Comparison of ENCODE assay signal across 15 cellular contexts in the genomic region with DNA sequence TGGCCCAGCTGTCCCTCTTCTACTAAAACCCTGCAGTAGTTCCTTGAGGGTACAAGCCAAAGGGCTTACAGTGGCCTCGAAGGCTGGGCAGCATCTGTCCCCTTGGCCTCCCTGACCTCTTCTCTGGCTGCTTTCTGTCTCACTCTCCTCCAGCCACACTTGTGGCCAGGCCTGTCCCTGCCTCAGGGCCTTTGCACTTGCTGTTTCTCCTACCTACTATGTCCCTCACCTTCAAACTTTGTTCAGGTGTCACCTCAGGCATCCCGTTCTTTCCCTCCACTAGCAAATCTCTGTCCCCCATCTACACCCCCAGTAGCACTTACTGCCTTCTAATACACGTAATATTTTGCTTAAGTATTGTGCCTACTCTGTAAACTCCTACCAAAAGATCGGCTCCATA. TPM values are rescaled to one million over a fixed set of nuclear protein-coding genes. Genes with fewer than 3 reads are reported as not detected.
DNase-seq lines count a peak whose midpoint lies in the region; ATAC-seq and TF ChIP-seq lines count a peak whose summit lies in the region.
"Had no signal": no experiment of that assay in that cellular context is flagged by ENCODE, and none has a peak within 500 bp of the region (broad histone marks: within the 10 kb centered on the region; RNA-seq: fewer than 3 reads in every experiment).

No MANE protein-coding gene starts in this region.

- peaks cover 35% of the 10 kb centered on the region for H3K36me3 Mint-ChIP-seq in T-helper 1 cell treated with Interleukin-12 subunit alpha and Interleukin-12 subunit beta and Interleukin-4 antibody, amounts not matched to agents 30 μg/mL and 1 μg/mL, for 36 hours (ENCODE audit: low read depth)
- peaks cover 15 to 52% of the 10 kb centered on the region in 2 donors for H3K36me3 Mint-ChIP-seq in activated naive CD4-positive, alpha-beta T cell treated with anti-CD3 and anti-CD28 coated beads, Interleukin-2, amount 50 U/mL, for 72 hours
- peaks cover 0 to 6% (median 0%) of the 10 kb centered on the region in 3 donors for H3K36me3 Mint-ChIP-seq in naive thymus-derived CD8-positive, alpha-beta T cell

- intact Hi-C loops in ovary (cut with DNase I): no loop called here

- peaks cover 72% of the 10 kb centered on the region for H3K4me1 Mint-ChIP-seq in T-helper 1 cell treated with Interleukin-12 subunit alpha and Interleukin-12 subunit beta and Interleukin-4 antibody, amounts not matched to agents 30 μg/mL and 1 μg/mL, for 36 hours (ENCODE audit: low read depth)
- H3K4me1 Mint-ChIP-seq in naive thymus-derived CD8-positive, alpha-beta T cell: peaks cover 38 to 91% (median 83%) of the 10 kb centered on the region in 4 donors

- no peak overlapping the region for H2AFZ ChIP-seq in DND-41 (ENCODE audit: low read depth, low read length)

- POLR2A ChIA-PET in naive thymus-derived CD8-positive, alpha-beta T cell (lab: Charles Lee): no interaction called here

- peaks cover 32% of the 10 kb centered on the region for H4K20me1 ChIP-seq in DND-41 (ENCODE audit: insufficient read depth, low read length)

- H3K27ac ChIP-seq in DND-41 (ENCODE audit: low read length) (peak overlapping the region; percentile 32), ovary (no peak overlapping the region)
- H3K27ac ChIP-seq: 22Rv1, C4-2B, foreskin keratinocyte, left ventricle myocardium inferior had no signal

- no peaks in the 10 kb centered on the region for H3K27me3 Mint-ChIP-seq in T-helper 1 cell treated with Interleukin-12 subunit alpha and Interleukin-12 subunit beta and Interleukin-4 antibody, amounts not matched to agents 30 μg/mL and 1 μg/mL, for 36 hours (ENCODE audit: low read depth)
- no peaks in the 10 kb centered on the region for H3K27me3 Mint-ChIP-seq in naive thymus-derived CD8-positive, alpha-beta T cell

- 84 to 92% (median 87%) methylated on average over 4 of the region's 4 CpGs for WGBS in ovary, 3 donors

- H3K27me3 ChIP-seq in DND-41 (ENCODE audit: insufficient read depth, low read length, poor library complexity) (no peaks in the 10 kb centered on the region), ovary (no peaks in the 10 kb centered on the region)
- H3K27me3 ChIP-seq: foreskin keratinocyte had no signal

- peak overlapping the region; percentile 84 for H3K27ac Mint-ChIP-seq in T-helper 1 cell treated with Interleukin-12 subunit alpha and Interleukin-12 subunit beta and Interleukin-4 antibody, amounts not matched to agents 30 μg/mL and 1 μg/mL, for 36 hours
- peak overlapping the region; percentile 13 to 79 for H3K27ac Mint-ChIP-seq in activated naive CD4-positive, alpha-beta T cell treated with anti-CD3 and anti-CD28 coated beads, Interleukin-2, amount 50 U/mL, for 72 hours
- H3K27ac Mint-ChIP-seq in naive thymus-derived CD8-positive, alpha-beta T cell: peak overlapping the region; percentile 52 to 94 (median 84)

- H3K9me3 ChIP-seq in DND-41 (ENCODE audit: insufficient read depth, low read length, severe bottlenecking): no peaks in the 10 kb centered on the region
- no peaks in the 10 kb centered on the region for H3K9me3 ChIP-seq in ovary
- H3K9me3 ChIP-seq: left ventricle myocardium inferior had no signal

- TF ChIP-seq CTCF in DND-41 (IDR thresholded peaks at IDR 0.05; ENCODE audit: borderline replicate concordance, extremely low read depth, low read length, poor library complexity, severe bottlenecking) (no peak), ovary (IDR thresholded peaks at IDR 0.05) (no peak)

- ATAC-seq in DND-41 (ENCODE audit: insufficient read depth, low read depth): no peak
- ATAC-seq in activated naive CD4-positive, alpha-beta T cell treated with anti-CD3 and anti-CD28 coated beads, Interleukin-2, amount 50 U/mL, for 72 hours: no peak
- ATAC-seq in naive thymus-derived CD8-positive, alpha-beta T cell: no peak
- ATAC-seq in HG03108 (IDR thresholded peaks at IDR 0.05; ENCODE audit: unreplicated experiment): no peak
- ATAC-seq: foreskin keratinocyte had no signal

- H3K4me3 Mint-ChIP-seq in T-helper 1 cell treated with Interleukin-12 subunit alpha and Interleukin-12 subunit beta and Interleukin-4 antibody, amounts not matched to agents 30 μg/mL and 1 μg/mL, for 36 hours: peak overlapping the region; percentile 7
- H3K4me3 Mint-ChIP-seq in naive thymus-derived CD8-positive, alpha-beta T cell: peak overlapping the region in 1 of 10 donors; percentile 5

- H3K4me1 ChIP-seq in DND-41 (ENCODE audit: insufficient read depth, low read length) (peaks cover 70% of the 10 kb centered on the region), ovary (ENCODE audit: insufficient read depth) (peaks cover 6% of the 10 kb centered on the region)

- H3K4me3 ChIP-seq in DND-41 (ENCODE audit: low read depth in 1 of 2, low read length in 2 of 2): no peak overlapping the region
- no peak overlapping the region for H3K4me3 ChIP-seq in ovary
- H3K4me3 ChIP-seq: left ventricle myocardium inferior had no signal

- H3K4me2 ChIP-seq in DND-41 (ENCODE audit: insufficient read depth, low read length): no peak overlapping the region

- H3K9me3 Mint-ChIP-seq in T-helper 1 cell treated with Interleukin-12 subunit alpha and Interleukin-12 subunit beta and Interleukin-4 antibody, amounts not matched to agents 30 μg/mL and 1 μg/mL, for 36 hours: no peaks in the 10 kb centered on the region
- peaks cover 0 to 4% of the 10 kb centered on the region in 2 donors for H3K9me3 Mint-ChIP-seq in activated naive CD4-positive, alpha-beta T cell treated with anti-CD3 and anti-CD28 coated beads, Interleukin-2, amount 50 U/mL, for 72 hours
- H3K9me3 Mint-ChIP-seq in naive thymus-derived CD8-positive, alpha-beta T cell: no peaks in the 10 kb centered on the region

- DNase-seq in T-helper 1 cell (no peak), DND-41 (no peak), midbrain (lab: John Stamatoyannopoulos, UW) (no peak), ovary (no peak)
- DNase-seq in activated naive CD4-positive, alpha-beta T cell treated with anti-CD3 and anti-CD28 coated beads, Interleukin-2, amount 50 U/mL, for 72 hours (ENCODE audit: low spot score in 2 of 2): no peak
- DNase-seq in naive thymus-derived CD8-positive, alpha-beta T cell: no peak
- DNase-seq: foreskin keratinocyte, left ventricle myocardium inferior, NCI-H1694 treated with DMSO at 0.1 percent for 48 hours, NCI-H446 treated with DMSO at 0.1 percent for 48 hours, SIG-M5 had no signal

- peaks cover 100% of the 10 kb centered on the region for H3K79me2 ChIP-seq in DND-41 (ENCODE audit: insufficient read depth, low read length)

- no peak for TF ChIP-seq EP300 in ovary (IDR thresholded peaks at IDR 0.05)

- TF ChIP-seq POLR2A in ovary (IDR thresholded peaks at IDR 0.05): no peak

- H3K36me3 ChIP-seq in DND-41 (ENCODE audit: insufficient read depth, low read length): 0 out of 2 replicates have a peak, but pooled peaks cover 3% of the 10 kb centered on the region
- no peaks in the 10 kb centered on the region for H3K36me3 ChIP-seq in ovary
- H3K36me3 ChIP-seq: left ventricle myocardium inferior had no signal

- no peak overlapping the region for H3K9ac ChIP-seq in DND-41 (ENCODE audit: low read depth, low read length)

RNA-seq across cellular contexts. Expression of gene ABCC1, which starts 6.0 kb away (rescaled TPM):
- 10 to 100 TPM; 51.8 to 66.9 TPM for total RNA-seq in activated naive CD4-positive, alpha-beta T cell treated with anti-CD3 and anti-CD28 coated beads, Interleukin-2, amount 50 U/mL, for 72 hours
- 10 to 100 TPM; 66.7 to 68.6 TPM for total RNA-seq in naive thymus-derived CD8-positive, alpha-beta T cell
- polyA plus RNA-seq in naive thymus-derived CD8-positive, alpha-beta T cell: 1 to 10 TPM; 3.7 to 9.0 (median 4.3) TPM
- total RNA-seq in ovary: 10 to 100 TPM; 10.0 to 31.1 (median 24.9) TPM
- 10 to 100 TPM; 10.3 to 17.3 TPM for polyA plus RNA-seq in ovary
